ENCODE assay signal across 1 cellular context in the genomic region with DNA sequence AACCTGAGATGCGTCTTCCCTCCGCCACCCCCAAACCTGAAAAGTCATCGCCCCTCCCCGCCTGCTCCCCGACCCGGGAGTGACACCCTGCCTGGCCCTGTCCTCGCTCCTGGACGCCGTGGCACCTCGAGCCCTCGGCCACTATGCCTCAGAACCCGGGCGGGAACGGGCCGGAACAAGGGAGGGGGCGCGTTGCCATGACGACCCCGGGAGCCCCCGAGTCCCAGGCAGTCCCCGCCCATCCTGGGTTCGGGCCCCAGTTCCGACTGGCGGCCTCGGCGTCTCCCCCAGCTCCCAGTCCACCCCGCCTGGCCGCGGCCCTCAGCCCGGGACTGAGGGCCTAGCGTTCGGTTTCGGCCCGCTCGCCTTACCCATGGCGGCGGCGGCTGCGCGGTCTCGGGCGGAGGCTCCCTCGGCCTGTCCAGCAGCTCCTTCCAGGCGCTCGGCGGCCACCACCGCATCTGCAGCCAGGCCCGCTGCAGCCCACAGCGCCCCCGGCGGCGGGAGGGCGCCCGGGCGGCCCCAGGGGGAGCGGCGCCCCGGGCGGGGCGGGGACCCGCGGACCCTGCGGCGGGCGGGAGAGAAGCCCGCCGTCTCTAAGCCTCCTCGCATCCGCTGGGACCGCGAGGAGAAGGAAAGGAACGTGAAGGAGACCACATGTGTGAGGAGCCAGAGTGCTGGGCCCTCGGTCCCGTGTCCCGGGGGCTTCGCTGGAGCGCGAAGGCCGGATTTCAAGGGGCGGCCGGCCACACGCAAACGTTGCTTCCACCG.
A peak's percentile ranks its signal among the peaks of the same experiment; 100 is the strongest.
TF ChIP-seq lines count a peak whose summit lies in the region.

A gene with protein sequence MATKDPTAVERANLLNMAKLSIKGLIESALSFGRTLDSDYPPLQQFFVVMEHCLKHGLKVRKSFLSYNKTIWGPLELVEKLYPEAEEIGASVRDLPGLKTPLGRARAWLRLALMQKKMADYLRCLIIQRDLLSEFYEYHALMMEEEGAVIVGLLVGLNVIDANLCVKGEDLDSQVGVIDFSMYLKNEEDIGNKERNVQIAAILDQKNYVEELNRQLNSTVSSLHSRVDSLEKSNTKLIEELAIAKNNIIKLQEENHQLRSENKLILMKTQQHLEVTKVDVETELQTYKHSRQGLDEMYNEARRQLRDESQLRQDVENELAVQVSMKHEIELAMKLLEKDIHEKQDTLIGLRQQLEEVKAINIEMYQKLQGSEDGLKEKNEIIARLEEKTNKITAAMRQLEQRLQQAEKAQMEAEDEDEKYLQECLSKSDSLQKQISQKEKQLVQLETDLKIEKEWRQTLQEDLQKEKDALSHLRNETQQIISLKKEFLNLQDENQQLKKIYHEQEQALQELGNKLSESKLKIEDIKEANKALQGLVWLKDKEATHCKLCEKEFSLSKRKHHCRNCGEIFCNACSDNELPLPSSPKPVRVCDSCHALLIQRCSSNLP (minus strand): TSS at position 463 of the 771 bp plus-strand sequence. CDS start 88 bp downstream, at position 375.

TF ChIP-seq in HCT116, 20 proteins besides CTCF, POLR2A, EP300 and RAD21 (continued from another document):
- TF ChIP-seq, protein P1, sequence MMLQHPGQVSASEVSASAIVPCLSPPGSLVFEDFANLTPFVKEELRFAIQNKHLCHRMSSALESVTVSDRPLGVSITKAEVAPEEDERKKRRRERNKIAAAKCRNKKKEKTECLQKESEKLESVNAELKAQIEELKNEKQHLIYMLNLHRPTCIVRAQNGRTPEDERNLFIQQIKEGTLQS (IDR thresholded peaks at IDR 0.05): no peak
- TF ChIP-seq JUND (IDR thresholded peaks at IDR 0.05) (no peak), ZFX (IDR thresholded peaks at IDR 0.05) (peak; percentile 94), EZH2phosphoT487 (IDR thresholded peaks at IDR 0.05; ENCODE audit: borderline replicate concordance) (no peak), SP1 (IDR thresholded peaks at IDR 0.05; ENCODE audit: low read depth) (no peak), ZNF274 (IDR thresholded peaks at IDR 0.05; ENCODE audit: low read depth, low read length) (no peak), POLR2AphosphoS5 (IDR thresholded peaks at IDR 0.05; ENCODE audit: low read depth, low read length) (peak; percentile 68), CEBPB (IDR thresholded peaks at IDR 0.05; ENCODE audit: low read depth) (no peak), EGR1 (IDR thresholded peaks at IDR 0.05; ENCODE audit: low read depth) (peak; percentile 35; the same call in 1 of the 2 replicates), CBX3 (IDR thresholded peaks at IDR 0.05; ENCODE audit: low read depth) (no peak), TCF7L2 (IDR thresholded peaks at IDR 0.05; ENCODE audit: borderline replicate concordance, extremely low read depth, insufficient read depth, insufficient read length) (peak; percentile 25)
- TF ChIP-seq, protein P2, sequence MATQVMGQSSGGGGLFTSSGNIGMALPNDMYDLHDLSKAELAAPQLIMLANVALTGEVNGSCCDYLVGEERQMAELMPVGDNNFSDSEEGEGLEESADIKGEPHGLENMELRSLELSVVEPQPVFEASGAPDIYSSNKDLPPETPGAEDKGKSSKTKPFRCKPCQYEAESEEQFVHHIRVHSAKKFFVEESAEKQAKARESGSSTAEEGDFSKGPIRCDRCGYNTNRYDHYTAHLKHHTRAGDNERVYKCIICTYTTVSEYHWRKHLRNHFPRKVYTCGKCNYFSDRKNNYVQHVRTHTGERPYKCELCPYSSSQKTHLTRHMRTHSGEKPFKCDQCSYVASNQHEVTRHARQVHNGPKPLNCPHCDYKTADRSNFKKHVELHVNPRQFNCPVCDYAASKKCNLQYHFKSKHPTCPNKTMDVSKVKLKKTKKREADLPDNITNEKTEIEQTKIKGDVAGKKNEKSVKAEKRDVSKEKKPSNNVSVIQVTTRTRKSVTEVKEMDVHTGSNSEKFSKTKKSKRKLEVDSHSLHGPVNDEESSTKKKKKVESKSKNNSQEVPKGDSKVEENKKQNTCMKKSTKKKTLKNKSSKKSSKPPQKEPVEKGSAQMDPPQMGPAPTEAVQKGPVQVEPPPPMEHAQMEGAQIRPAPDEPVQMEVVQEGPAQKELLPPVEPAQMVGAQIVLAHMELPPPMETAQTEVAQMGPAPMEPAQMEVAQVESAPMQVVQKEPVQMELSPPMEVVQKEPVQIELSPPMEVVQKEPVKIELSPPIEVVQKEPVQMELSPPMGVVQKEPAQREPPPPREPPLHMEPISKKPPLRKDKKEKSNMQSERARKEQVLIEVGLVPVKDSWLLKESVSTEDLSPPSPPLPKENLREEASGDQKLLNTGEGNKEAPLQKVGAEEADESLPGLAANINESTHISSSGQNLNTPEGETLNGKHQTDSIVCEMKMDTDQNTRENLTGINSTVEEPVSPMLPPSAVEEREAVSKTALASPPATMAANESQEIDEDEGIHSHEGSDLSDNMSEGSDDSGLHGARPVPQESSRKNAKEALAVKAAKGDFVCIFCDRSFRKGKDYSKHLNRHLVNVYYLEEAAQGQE (IDR thresholded peaks at IDR 0.05; ENCODE audit: low read depth): no peak
- TF ChIP-seq, protein P3, sequence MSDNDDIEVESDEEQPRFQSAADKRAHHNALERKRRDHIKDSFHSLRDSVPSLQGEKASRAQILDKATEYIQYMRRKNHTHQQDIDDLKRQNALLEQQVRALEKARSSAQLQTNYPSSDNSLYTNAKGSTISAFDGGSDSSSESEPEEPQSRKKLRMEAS (IDR thresholded peaks at IDR 0.05): peak; percentile 37; the same call in 1 of the 2 replicates
- TF ChIP-seq, protein P4, sequence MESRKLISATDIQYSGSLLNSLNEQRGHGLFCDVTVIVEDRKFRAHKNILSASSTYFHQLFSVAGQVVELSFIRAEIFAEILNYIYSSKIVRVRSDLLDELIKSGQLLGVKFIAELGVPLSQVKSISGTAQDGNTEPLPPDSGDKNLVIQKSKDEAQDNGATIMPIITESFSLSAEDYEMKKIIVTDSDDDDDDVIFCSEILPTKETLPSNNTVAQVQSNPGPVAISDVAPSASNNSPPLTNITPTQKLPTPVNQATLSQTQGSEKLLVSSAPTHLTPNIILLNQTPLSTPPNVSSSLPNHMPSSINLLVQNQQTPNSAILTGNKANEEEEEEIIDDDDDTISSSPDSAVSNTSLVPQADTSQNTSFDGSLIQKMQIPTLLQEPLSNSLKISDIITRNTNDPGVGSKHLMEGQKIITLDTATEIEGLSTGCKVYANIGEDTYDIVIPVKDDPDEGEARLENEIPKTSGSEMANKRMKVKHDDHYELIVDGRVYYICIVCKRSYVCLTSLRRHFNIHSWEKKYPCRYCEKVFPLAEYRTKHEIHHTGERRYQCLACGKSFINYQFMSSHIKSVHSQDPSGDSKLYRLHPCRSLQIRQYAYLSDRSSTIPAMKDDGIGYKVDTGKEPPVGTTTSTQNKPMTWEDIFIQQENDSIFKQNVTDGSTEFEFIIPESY (IDR thresholded peaks at IDR 0.05; ENCODE audit: extremely low read depth, insufficient replicate concordance, low read length): no peak
TF ChIP-seq in HCT116: peak in this region for 6.
